Comparison of ENCODE assay signal across 13 cellular contexts in genomic region chr12:3250034-3250433, GRCh38.
"Had no signal": no experiment of that assay in that cellular context is flagged by ENCODE, and none has a peak within 500 bp of the region (broad histone marks: within the 10 kb centered on the region; RNA-seq: fewer than 3 reads in every experiment).

No MANE protein-coding gene starts in this region.

- DNase-seq: activated naive CD4-positive, alpha-beta T cell; activated naive CD8-positive, alpha-beta T cell treated with anti-CD3 and anti-CD28 coated beads, Interleukin-2, amount 50 U/mL, for 24 hours; activated T-cell treated with anti-CD3 and anti-CD28 coated beads for 4 hours; effector CD8-positive, alpha-beta T cell; foreskin keratinocyte; immature natural killer cell; stimulated activated CD4-positive, alpha-beta T cell treated with anti-CD3 and anti-CD28 coated beads, Interleukin-12 subunit alpha, Interleukin-12 subunit beta, amount 100 ng/mL, for 4 hours; stimulated activated CD4-positive, alpha-beta T cell treated with anti-CD3 and anti-CD28 coated beads, Interleukin-2, amount 100 ng/mL, for 48 hours; substantia nigra had no signal

- H3K4me3 ChIP-seq: neural progenitor cell had no signal

- H3K9ac ChIP-seq: neural progenitor cell had no signal

- H3K27ac ChIP-seq: foreskin keratinocyte, neural progenitor cell had no signal

- H3K36me3 ChIP-seq: neural progenitor cell had no signal

- H3K4me1 ChIP-seq: foreskin keratinocyte, neural progenitor cell had no signal

- H3K27me3 ChIP-seq: foreskin keratinocyte, neural progenitor cell had no signal

- ATAC-seq: activated CD4-positive, CD25-positive, alpha-beta regulatory T cell treated with anti-CD3 and anti-CD28 coated beads, Interleukin-2, amount 50 U/mL, for 24 hours; activated naive CD8-positive, alpha-beta T cell treated with anti-CD3 and anti-CD28 coated beads, Interleukin-2, amount 50 U/mL, for 24 hours; foreskin keratinocyte; stimulated activated memory B cell treated with anti-CD40 and anti-IgM and Interleukin-4, amounts not matched to agents 10 μg/mL and 1 μg/mL and 100 μg/mL, for 72 hours had no signal

- FAIRE-seq: astrocyte had no signal
